ENCODE assay signal across 8 cellular contexts in the genomic region with DNA sequence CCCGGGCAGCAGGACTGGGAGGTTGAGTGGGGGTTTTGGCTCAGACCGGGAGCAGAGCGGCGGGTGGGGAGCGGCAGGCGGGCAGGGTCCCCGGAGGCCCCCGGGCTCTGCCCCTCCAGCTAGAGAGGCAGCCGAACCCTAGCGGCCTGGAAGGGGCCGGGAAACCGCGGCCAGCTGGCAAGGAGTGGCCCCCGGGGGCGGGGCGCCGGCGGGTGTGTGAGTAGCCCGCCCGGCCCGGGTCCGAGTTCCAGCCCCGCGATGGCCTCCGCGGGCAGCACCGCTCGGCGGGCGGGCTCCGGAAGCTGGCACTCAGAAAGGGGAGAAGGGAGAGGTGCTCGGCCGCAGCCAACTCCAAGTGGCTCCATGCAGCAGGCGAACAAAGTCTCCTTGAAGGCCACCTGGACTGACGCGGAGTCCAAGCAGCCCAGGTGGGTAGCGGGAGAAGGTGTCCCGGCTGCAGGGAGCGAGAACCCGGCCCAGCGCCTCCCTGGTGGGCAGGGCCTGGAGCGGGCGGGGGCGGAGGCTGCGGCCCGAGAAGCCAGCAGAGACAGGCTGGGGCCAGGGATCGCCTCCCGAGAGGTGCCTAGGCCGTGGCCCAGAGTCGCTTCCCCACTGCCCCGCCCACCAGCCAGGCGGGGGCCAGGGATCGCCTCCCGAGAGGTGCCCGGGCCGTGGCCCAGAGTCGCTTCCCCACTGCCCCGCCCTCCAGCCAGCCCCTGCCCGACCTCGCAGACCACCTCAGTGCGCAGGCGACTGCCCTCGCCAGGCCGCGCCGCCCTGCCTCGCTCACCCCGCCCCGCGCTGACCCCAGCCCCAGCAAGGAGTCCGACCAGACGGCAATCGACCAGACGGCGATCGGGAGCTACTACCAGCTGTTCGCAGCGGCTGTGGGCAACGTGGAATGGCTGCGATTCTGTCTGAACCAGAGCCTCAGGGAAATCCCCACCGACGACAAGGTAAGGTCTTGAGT. TPM values are rescaled to one million over a fixed set of nuclear protein-coding genes. Genes with fewer than 3 reads are reported as not detected.
A peak's percentile ranks its signal among the peaks of the same experiment; 100 is the strongest.
DNase-seq lines count a peak whose midpoint lies in the region; ATAC-seq and TF ChIP-seq lines count a peak whose summit lies in the region.

A gene with protein sequence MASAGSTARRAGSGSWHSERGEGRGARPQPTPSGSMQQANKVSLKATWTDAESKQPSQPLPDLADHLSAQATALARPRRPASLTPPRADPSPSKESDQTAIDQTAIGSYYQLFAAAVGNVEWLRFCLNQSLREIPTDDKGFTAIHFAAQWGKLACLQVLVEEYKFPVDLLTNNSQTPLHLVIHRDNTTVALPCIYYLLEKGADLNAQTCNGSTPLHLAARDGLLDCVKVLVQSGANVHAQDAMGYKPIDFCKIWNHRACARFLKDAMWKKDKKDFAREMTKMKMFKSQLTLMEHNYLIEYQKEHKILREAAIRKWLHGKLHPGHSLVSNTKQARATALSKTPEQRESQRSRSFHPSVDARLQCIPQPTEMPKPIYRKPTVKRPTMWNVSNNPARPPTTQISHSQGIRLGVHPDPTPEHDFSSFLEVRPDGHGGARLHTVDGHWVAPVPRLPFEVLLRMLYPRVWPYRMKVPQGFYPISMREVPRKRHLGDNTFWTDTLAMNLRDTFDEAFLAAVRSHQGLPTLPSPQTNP (plus strand): TSS at position 243 of the 970 bp plus-strand sequence. CDS start 16 bp downstream, at position 259.

- peak; percentile 32 for ATAC-seq in GM18909 (IDR thresholded peaks at IDR 0.05; ENCODE audit: poor library complexity, unreplicated experiment)
- ATAC-seq in aorta (ENCODE audit: low FRiP score), result peak; percentile 77

- peaks cover 21% of the 10 kb centered on the region for H3K27me3 Mint-ChIP-seq in endodermal cell (ENCODE audit: insufficient read depth)

- intact Hi-C loops in aorta (cut with DNase I), result no loop called here

- H3K27me3 ChIP-seq in SJSA1 (replicated peaks), result no peaks in the 10 kb centered on the region
- H3K27me3 ChIP-seq in endodermal cell (ENCODE audit: control insufficient read depth, insufficient read depth, low read length, poor library complexity, severe bottlenecking), result peaks cover 20% of the 10 kb centered on the region
- H3K27me3 ChIP-seq in mononuclear cell (ENCODE audit: insufficient read depth, low read length), result no peaks in the 10 kb centered on the region
- no peaks in the 10 kb centered on the region for H3K27me3 ChIP-seq in aorta (ENCODE audit: control insufficient read depth in 1 of 2, insufficient read depth in 2 of 2, low read length in 1 of 2)

- H3K4me1 Mint-ChIP-seq in endodermal cell, result peaks cover 25% of the 10 kb centered on the region

- DNase-seq in SJSA1 (ENCODE audit: low read depth in 1 of 2, low spot score in 2 of 2), result no peak
- DNase-seq in endodermal cell, result peak; percentile 92
- peak; percentile 78 to 87 for DNase-seq in aorta
- no peak for DNase-seq in SKM-1 treated with dmso at 0.1 percent for 144 hours (lab: John Stamatoyannopoulos, UW; ENCODE audit: unreplicated experiment)
- DNase-seq in NCI-H187 (lab: John Stamatoyannopoulos, UW), result no peak

- H3K9ac ChIP-seq in endodermal cell (ENCODE audit: extremely low read depth, low read length, poor library complexity, severe bottlenecking), result no peak within 1 kb of the TSS

- no peaks in the 10 kb centered on the region for H3K36me3 Mint-ChIP-seq in endodermal cell (ENCODE audit: low read depth)

- peak within 1 kb of the TSS; percentile 58 for H3K4me3 Mint-ChIP-seq in endodermal cell

- WGBS in endodermal cell (ENCODE audit: insufficient coverage in 1 of 2, insufficient read length in 1 of 2), 2 experiments, result 6 to 13% methylated on average over 14 to 82 of the region's 82 CpGs
- 3% methylated on average over 58 to 82 of the region's 82 CpGs for WGBS in aorta, 2 donors

- no peaks in the 10 kb centered on the region for H3K36me3 ChIP-seq in SJSA1
- H3K36me3 ChIP-seq in endodermal cell (ENCODE audit: control insufficient read depth, insufficient read depth, low read length), result no peaks in the 10 kb centered on the region
- no peaks in the 10 kb centered on the region for H3K36me3 ChIP-seq in aorta (ENCODE audit: control insufficient read depth in 1 of 2, insufficient read depth in 2 of 2, low read length in 1 of 2)

- H3K4me1 ChIP-seq in SJSA1 (replicated peaks), result no peaks in the 10 kb centered on the region; the same call in 1 of the 2 replicates
- H3K4me1 ChIP-seq in endodermal cell (ENCODE audit: control insufficient read depth, insufficient read depth, low read length), result peaks cover 7% of the 10 kb centered on the region
- H3K4me1 ChIP-seq in mononuclear cell (ENCODE audit: insufficient read depth, low read length), result peaks cover 23% of the 10 kb centered on the region
- H3K4me1 ChIP-seq in aorta (ENCODE audit: control insufficient read depth in 1 of 2, insufficient read depth in 2 of 2, low read length in 2 of 2), result no peaks in the 10 kb centered on the region

- no peak within 1 kb of the TSS for H3K27ac Mint-ChIP-seq in endodermal cell

- H3K9me3 Mint-ChIP-seq in endodermal cell, result no peaks in the 10 kb centered on the region

- TF ChIP-seq CTCF in 22Rv1 (IDR thresholded peaks at IDR 0.05), result no peak
- TF ChIP-seq CTCF in endodermal cell (conservative IDR thresholded peaks at IDR 0.05), result no peak

- H3K4me3 ChIP-seq in SJSA1 (peak within 1 kb of the TSS; percentile 47), endodermal cell (ENCODE audit: low read length) (peak within 1 kb of the TSS; percentile 85), mononuclear cell (ENCODE audit: low read length) (peak within 1 kb of the TSS; percentile 56), aorta (ENCODE audit: low read length in 2 of 2) (peak within 1 kb of the TSS; percentile 40 to 53)

- H3K27ac ChIP-seq in 22Rv1 (peak within 1 kb of the TSS; percentile 32), SJSA1 (no peak within 1 kb of the TSS), endodermal cell (ENCODE audit: low read depth, low read length) (no peak within 1 kb of the TSS), aorta (ENCODE audit: low read depth in 1 of 2, low read length in 2 of 2) (peak within 1 kb of the TSS; percentile 38 to 50)

- H3K9me3 ChIP-seq in SJSA1 (replicated peaks), result no peaks in the 10 kb centered on the region
- no peaks in the 10 kb centered on the region for H3K9me3 ChIP-seq in endodermal cell (ENCODE audit: control insufficient read depth, low read length)
- no peaks in the 10 kb centered on the region for H3K9me3 ChIP-seq in mononuclear cell (ENCODE audit: low read depth, low read length)
- H3K9me3 ChIP-seq in aorta (ENCODE audit: control insufficient read depth, low read length), result no peaks in the 10 kb centered on the region

RNA-seq across cellular contexts. Expression of the gene that starts here (rescaled TPM):
- not detected in 2 replicates for total RNA-seq in SJSA1 (2014; rRNA removed; shearing (Covaris generic))
- total RNA-seq in endodermal cell, result under 1 TPM; 0.24 to 0.97 TPM
- polyA plus RNA-seq in endodermal cell (2013, experiment 1 of 2), result 1.1 TPM
- polyA plus RNA-seq in endodermal cell (2013, experiment 2 of 2), result 0.62 TPM
- 0.10 TPM for total RNA-seq in mononuclear cell
- 1 to 10 TPM; 1.9 to 3.3 TPM for total RNA-seq in aorta
- 1 to 10 TPM in 1 of 2 donors, under 1 TPM in 1; 0.88 to 5.0 TPM for polyA plus RNA-seq in aorta

Comparison
In these comparisons a context has a peak if more than half of its experiments do, and no peak if none do; other contexts are left out.
1. H3K27ac ChIP-seq: peak in 22Rv1 (single experiment) and aorta (2 of 2); none in SJSA1 (single experiment) and endodermal cell (single experiment).
2. DNase-seq: peak in endodermal cell (single experiment) and aorta (2 of 2); none in SJSA1 (0 of 2), SKM-1 treated with dmso at 0.1 percent for 144 hours (single experiment) and NCI-H187 (0 of 2).
3. Peak in every context shown above with its lines, with median percentiles within 50 percentile points of each other: H3K4me3 ChIP-seq.